1 cellular context compared by ENCODE assay signal in the genomic region with DNA sequence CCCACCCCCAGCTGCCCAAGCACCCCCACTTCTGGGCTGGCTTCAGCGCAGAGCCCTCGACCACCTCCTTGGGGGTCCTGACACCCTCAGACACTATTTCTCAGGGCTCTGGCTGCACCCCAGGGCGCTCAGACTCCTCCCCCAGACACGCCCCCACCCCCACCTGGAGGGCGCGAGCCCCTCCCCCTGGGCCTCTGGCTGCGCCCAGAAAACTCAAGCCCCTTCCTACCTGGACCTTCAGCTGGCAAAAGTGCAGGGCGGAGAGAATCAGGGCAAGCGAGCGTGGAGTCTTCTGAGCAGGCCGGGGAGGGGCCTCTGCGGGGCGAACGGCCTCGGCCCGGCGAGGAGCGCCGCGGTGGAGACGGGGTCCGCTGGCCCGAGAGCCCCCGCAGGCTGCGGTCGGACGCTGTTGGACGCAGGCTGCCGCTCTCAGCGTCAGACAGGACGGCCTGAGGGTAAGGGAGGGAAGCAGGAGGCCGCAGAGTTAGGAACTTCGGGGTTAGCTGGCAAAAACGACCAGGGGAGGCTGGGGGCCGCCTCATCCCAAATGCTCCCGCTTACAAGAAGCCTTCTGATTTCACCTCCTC.
A peak's percentile ranks its signal among the peaks of the same experiment; 100 is the strongest.
TF ChIP-seq lines count a peak whose summit lies in the region.

No MANE protein-coding gene starts in this region.

TF ChIP-seq in HepG2, 621 proteins besides CTCF, POLR2A, EP300 and RAD21 (continued from another document):
- TF ChIP-seq AGO1 (IDR thresholded peaks at IDR 0.05; ENCODE audit: low read depth, low read length, poor library complexity, severe bottlenecking), result no peak
- no peak for TF ChIP-seq MBD4 (IDR thresholded peaks at IDR 0.05; ENCODE audit: borderline replicate concordance, low read length)
- no peak for TF ChIP-seq ZNF205 (CRISPR knock-in tag; IDR thresholded peaks at IDR 0.05)
- TF ChIP-seq FOXK1 (CRISPR knock-in tag; IDR thresholded peaks at IDR 0.05; ENCODE audit: borderline replicate concordance, low read depth), result no peak
- TF ChIP-seq ZBTB38 (CRISPR knock-in tag; IDR thresholded peaks at IDR 0.05), result 0 out of 2 replicates have a peak, but pooled peaks have one; percentile 14
- no peak for TF ChIP-seq CEBPB (IDR thresholded peaks at IDR 0.05; ENCODE audit: borderline replicate concordance, low read depth, low read length)
- TF ChIP-seq IRF2 (CRISPR knock-in tag; IDR thresholded peaks at IDR 0.05), result no peak
- TF ChIP-seq, protein P1, sequence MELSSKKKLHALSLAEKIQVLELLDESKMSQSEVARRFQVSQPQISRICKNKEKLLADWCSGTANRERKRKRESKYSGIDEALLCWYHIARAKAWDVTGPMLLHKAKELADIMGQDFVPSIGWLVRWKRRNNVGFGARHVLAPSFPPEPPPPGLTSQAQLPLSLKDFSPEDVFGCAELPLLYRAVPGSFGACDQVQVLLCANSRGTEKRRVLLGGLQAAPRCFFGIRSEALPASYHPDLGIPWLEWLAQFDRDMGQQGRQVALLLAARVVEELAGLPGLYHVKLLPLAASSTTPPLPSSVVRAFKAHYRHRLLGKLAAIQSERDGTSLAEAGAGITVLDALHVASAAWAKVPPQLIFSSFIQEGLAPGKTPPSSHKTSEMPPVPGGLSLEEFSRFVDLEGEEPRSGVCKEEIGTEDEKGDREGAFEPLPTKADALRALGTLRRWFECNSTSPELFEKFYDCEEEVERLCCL (CRISPR knock-in tag; IDR thresholded peaks at IDR 0.05; ENCODE audit: borderline replicate concordance), result no peak
- no peak for TF ChIP-seq HDAC6 (IDR thresholded peaks at IDR 0.05; ENCODE audit: low read depth, low read length)
- no peak for TF ChIP-seq ZNF674 (CRISPR knock-in tag; IDR thresholded peaks at IDR 0.05; ENCODE audit: low read depth)
